ENCODE assay signal across 5 cellular contexts in genomic region chr18:59464521-59464920, GRCh38.
"Had no signal": no experiment of that assay in that cellular context is flagged by ENCODE, and none has a peak within 500 bp of the region (broad histone marks: within the 10 kb centered on the region; RNA-seq: fewer than 3 reads in every experiment).

No MANE protein-coding gene starts in this region.

- H3K4me3 ChIP-seq: GM23338, K562 had no signal

- DNase-seq: H9, HCEC 1CT, IMR-90 had no signal

- H3K4me2 ChIP-seq: GM23338 had no signal
